In the genomic region with DNA sequence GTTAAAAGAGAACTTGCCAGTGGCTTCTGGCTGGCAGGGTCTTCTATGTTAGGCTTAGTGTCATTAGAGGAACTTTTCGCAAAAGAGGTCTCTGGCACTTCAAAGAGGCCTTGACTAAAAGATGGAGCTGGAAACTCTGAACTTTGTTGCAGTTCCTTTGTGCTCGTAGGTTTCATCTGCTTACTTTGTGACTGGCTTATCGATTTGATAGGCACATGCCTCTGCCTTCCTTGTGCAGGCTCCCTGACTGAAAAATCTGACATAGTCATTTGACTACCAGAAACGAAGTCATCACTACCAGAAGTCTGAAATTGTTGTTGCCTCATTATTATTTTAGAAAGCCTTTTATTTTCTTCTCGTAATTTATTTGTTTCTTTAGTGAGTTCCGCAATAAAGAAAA, we compare ENCODE assay signal across 1 cellular context.
TF ChIP-seq lines count a peak whose summit lies in the region.

No MANE protein-coding gene starts in this region.

TF ChIP-seq in GM12878, 131 proteins besides CTCF, POLR2A, EP300 and RAD21 (continued from another document):
- no peak for TF ChIP-seq CHD2 (IDR thresholded peaks at IDR 0.05; ENCODE audit: borderline replicate concordance, low read depth, low read length)
- no peak for TF ChIP-seq LARP7 (IDR thresholded peaks at IDR 0.05)
- no peak for TF ChIP-seq CBX3 (IDR thresholded peaks at IDR 0.05; ENCODE audit: borderline replicate concordance, low read depth)
- TF ChIP-seq, protein P1, sequence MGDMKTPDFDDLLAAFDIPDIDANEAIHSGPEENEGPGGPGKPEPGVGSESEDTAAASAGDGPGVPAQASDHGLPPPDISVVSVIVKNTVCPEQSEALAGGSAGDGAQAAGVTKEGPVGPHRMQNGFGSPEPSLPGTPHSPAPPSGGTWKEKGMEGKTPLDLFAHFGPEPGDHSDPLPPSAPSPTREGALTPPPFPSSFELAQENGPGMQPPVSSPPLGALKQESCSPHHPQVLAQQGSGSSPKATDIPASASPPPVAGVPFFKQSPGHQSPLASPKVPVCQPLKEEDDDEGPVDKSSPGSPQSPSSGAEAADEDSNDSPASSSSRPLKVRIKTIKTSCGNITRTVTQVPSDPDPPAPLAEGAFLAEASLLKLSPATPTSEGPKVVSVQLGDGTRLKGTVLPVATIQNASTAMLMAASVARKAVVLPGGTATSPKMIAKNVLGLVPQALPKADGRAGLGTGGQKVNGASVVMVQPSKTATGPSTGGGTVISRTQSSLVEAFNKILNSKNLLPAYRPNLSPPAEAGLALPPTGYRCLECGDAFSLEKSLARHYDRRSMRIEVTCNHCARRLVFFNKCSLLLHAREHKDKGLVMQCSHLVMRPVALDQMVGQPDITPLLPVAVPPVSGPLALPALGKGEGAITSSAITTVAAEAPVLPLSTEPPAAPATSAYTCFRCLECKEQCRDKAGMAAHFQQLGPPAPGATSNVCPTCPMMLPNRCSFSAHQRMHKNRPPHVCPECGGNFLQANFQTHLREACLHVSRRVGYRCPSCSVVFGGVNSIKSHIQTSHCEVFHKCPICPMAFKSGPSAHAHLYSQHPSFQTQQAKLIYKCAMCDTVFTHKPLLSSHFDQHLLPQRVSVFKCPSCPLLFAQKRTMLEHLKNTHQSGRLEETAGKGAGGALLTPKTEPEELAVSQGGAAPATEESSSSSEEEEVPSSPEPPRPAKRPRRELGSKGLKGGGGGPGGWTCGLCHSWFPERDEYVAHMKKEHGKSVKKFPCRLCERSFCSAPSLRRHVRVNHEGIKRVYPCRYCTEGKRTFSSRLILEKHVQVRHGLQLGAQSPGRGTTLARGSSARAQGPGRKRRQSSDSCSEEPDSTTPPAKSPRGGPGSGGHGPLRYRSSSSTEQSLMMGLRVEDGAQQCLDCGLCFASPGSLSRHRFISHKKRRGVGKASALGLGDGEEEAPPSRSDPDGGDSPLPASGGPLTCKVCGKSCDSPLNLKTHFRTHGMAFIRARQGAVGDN (IDR thresholded peaks at IDR 0.05), result no peak
- TF ChIP-seq BHLHE40 (IDR thresholded peaks at IDR 0.05; ENCODE audit: borderline replicate concordance in 1 of 2, low read depth in 2 of 2, low read length in 1 of 2), result no peak
- no peak for TF ChIP-seq ASH2L (IDR thresholded peaks at IDR 0.05; ENCODE audit: borderline replicate concordance, low read depth)
TF ChIP-seq in GM12878: peak in this region for 0.
